Comparison of ENCODE assay signal across 12 cellular contexts in genomic region chr18:79518028-79518682, GRCh38.
DNase-seq lines count a peak whose midpoint lies in the region; TF ChIP-seq lines count a peak whose summit lies in the region.
"Had no signal": no experiment of that assay in that cellular context is flagged by ENCODE, and none has a peak within 500 bp of the region (broad histone marks: within the 10 kb centered on the region; RNA-seq: fewer than 3 reads in every experiment).

No MANE protein-coding gene starts in this region.

- in situ Hi-C loops in mammary epithelial cell (cut with MboI; ENCODE audit: low sequenced_read_pairs in 2 of 2): no loop called here

- dilution Hi-C loops in mammary epithelial cell (cut with HindIII; ENCODE audit: low sequenced_read_pairs): no loop called here

- H3K9ac ChIP-seq in mammary epithelial cell (ENCODE audit: insufficient read depth, low read length): no peak overlapping the region

- peak overlapping the region; percentile 78 for H3K27ac Mint-ChIP-seq in activated T-helper 1 cell treated with anti-CD3 and anti-CD28 coated beads, Interleukin-12 subunit alpha, Interleukin-12 subunit beta, Interleukin-2, Interleukin-4 antibody, amounts not matched to agents 30 ng/mL and 10 ng/mL and 1 ng/mL, durations not matched to agents 14 hours and 24 hours and 36 hours
- no peak overlapping the region for H3K27ac Mint-ChIP-seq in MCF 10A (ENCODE audit: low read depth, unreplicated experiment)

- TF ChIP-seq CTCF in breast epithelium (IDR thresholded peaks at IDR 0.05) (no peak), mammary epithelial cell (conservative IDR thresholded peaks at IDR 0.05 in 1 of 2, IDR thresholded peaks at IDR 0.05 in 1 of 2; ENCODE audit: extremely low read depth in 1 of 2, insufficient read depth in 1 of 2, low read depth in 1 of 2, low read length in 2 of 2) (no peak), MCF 10A (IDR thresholded peaks at IDR 0.05; ENCODE audit: unreplicated experiment) (no peak)

- DNase-seq in breast epithelium (ENCODE audit: low spot score in 2 of 2): peak; percentile 10 to 35
- DNase-seq in mammary epithelial cell: no peak
- no peak for DNase-seq in activated T-helper 1 cell treated with anti-CD3 and anti-CD28 coated beads, Interleukin-12 subunit alpha, Interleukin-12 subunit beta, Interleukin-2, Interleukin-4 antibody, amounts not matched to agents 30 ng/mL and 10 ng/mL and 1 ng/mL, durations not matched to agents 14 hours and 24 hours and 36 hours (ENCODE audit: low spot score)
- peak; percentile 9 for DNase-seq in mucosa of gallbladder (ENCODE audit: low spot score)
- no peak for DNase-seq in NCI-H226
- DNase-seq in MCF 10A (ENCODE audit: unreplicated experiment): no peak
- DNase-seq in stimulated activated CD4-positive, alpha-beta T cell treated with anti-CD3 and anti-CD28 coated beads, Interleukin-2, amount 100 ng/mL, for 48 hours: no peak
- DNase-seq in NK-92 (lab: John Stamatoyannopoulos, UW; ENCODE audit: unreplicated experiment): no peak
- DNase-seq: NCI-H2081 treated with DMSO at 0.1 percent for 48 hours, NCI-H774, posterior cingulate gyrus, thyroid gland had no signal

- H3K36me3 Mint-ChIP-seq in activated T-helper 1 cell treated with anti-CD3 and anti-CD28 coated beads, Interleukin-12 subunit alpha, Interleukin-12 subunit beta, Interleukin-2, Interleukin-4 antibody, amounts not matched to agents 30 ng/mL and 10 ng/mL and 1 ng/mL, durations not matched to agents 14 hours and 24 hours and 36 hours (ENCODE audit: low read depth): peaks cover 18% of the 10 kb centered on the region
- H3K36me3 Mint-ChIP-seq in MCF 10A (ENCODE audit: insufficient read depth, unreplicated experiment): no peaks in the 10 kb centered on the region

- H3K4me2 ChIP-seq in mammary epithelial cell (ENCODE audit: insufficient read depth, low read depth, low read length): no peak overlapping the region

- intact Hi-C loops in breast epithelium (cut with DNase I; ENCODE audit: low total_unique reads): no loop called here
- intact Hi-C loops in mammary epithelial cell (cut with micrococcal nuclease): no loop called here
- intact Hi-C loops in activated T-helper 1 cell treated with anti-CD3 and anti-CD28 coated beads, Interleukin-12 subunit alpha, Interleukin-12 subunit beta, Interleukin-2, Interleukin-4 antibody, amounts not matched to agents 30 ng/mL and 10 ng/mL and 1 ng/mL, durations not matched to agents 14 hours and 24 hours and 36 hours (cut with micrococcal nuclease): no loop called here
- intact Hi-C loops in MCF 10A (cut with micrococcal nuclease): no loop called here

- H3K9me3 ChIP-seq in breast epithelium: no peaks in the 10 kb centered on the region
- H3K9me3 ChIP-seq in mammary epithelial cell (replicated peaks; ENCODE audit: insufficient read depth, low read length): peaks cover 11% of the 10 kb centered on the region
- H3K9me3 ChIP-seq: thyroid gland had no signal

- peaks cover 65% of the 10 kb centered on the region for H3K4me1 Mint-ChIP-seq in activated T-helper 1 cell treated with anti-CD3 and anti-CD28 coated beads, Interleukin-12 subunit alpha, Interleukin-12 subunit beta, Interleukin-2, Interleukin-4 antibody, amounts not matched to agents 30 ng/mL and 10 ng/mL and 1 ng/mL, durations not matched to agents 14 hours and 24 hours and 36 hours (ENCODE audit: low read depth)
- H3K4me1 Mint-ChIP-seq in MCF 10A (ENCODE audit: insufficient read depth, unreplicated experiment): no peaks in the 10 kb centered on the region

- no peaks in the 10 kb centered on the region for H3K36me3 ChIP-seq in breast epithelium
- H3K36me3 ChIP-seq in mammary epithelial cell (ENCODE audit: insufficient read depth, low read length): no peaks in the 10 kb centered on the region
- H3K36me3 ChIP-seq: thyroid gland had no signal

- TF ChIP-seq POLR2A in breast epithelium (IDR thresholded peaks at IDR 0.05): no peak

- BruUV-seq in mammary epithelial cell (replicated peaks; lab: Mats Ljungman, UMichigan) (no TSS peak), MCF 10A (replicated peaks; lab: Mats Ljungman, UMichigan) (no TSS peak)

- POLR2A ChIA-PET in MCF 10A (lab: Yijun Ruan, JAX): no interaction called here

- no peak overlapping the region for H3K4me3 ChIP-seq in breast epithelium
- no peak overlapping the region for H3K4me3 ChIP-seq in mammary epithelial cell (replicated peaks in 1 of 3; ENCODE audit: insufficient read depth in 1 of 3, low read depth in 2 of 3, low read length in 3 of 3)
- H3K4me3 ChIP-seq: thyroid gland had no signal

- no peaks in the 10 kb centered on the region for H3K79me2 ChIP-seq in mammary epithelial cell (ENCODE audit: insufficient read depth, low read length)

- no peaks in the 10 kb centered on the region for H3K4me1 ChIP-seq in breast epithelium
- no peaks in the 10 kb centered on the region for H3K4me1 ChIP-seq in mammary epithelial cell (ENCODE audit: insufficient read depth, low read length)
- H3K4me1 ChIP-seq: thyroid gland had no signal

- WGBS in mammary epithelial cell (ENCODE audit: low coverage, missing lambda C conversion rate): 84% methylated on average over 15 of the region's 22 CpGs

- H3K4me3 Mint-ChIP-seq in activated T-helper 1 cell treated with anti-CD3 and anti-CD28 coated beads, Interleukin-12 subunit alpha, Interleukin-12 subunit beta, Interleukin-2, Interleukin-4 antibody, amounts not matched to agents 30 ng/mL and 10 ng/mL and 1 ng/mL, durations not matched to agents 14 hours and 24 hours and 36 hours: peak overlapping the region; percentile 46
- H3K4me3 Mint-ChIP-seq in MCF 10A (ENCODE audit: unreplicated experiment): no peak overlapping the region

- CTCF ChIA-PET in mammary epithelial cell (lab: Charles Lee; ENCODE audit: low non-redundant PET): no interaction called here
- CTCF ChIA-PET in MCF 10A (lab: Yijun Ruan, JAX): interaction anchor here (0.8 kb wide), 1 partner anchor 21 kb away, joined by 3 read pairs; no protein-coding TSS in a partner anchor

- peaks cover 2% of the 10 kb centered on the region for H3K27me3 Mint-ChIP-seq in activated T-helper 1 cell treated with anti-CD3 and anti-CD28 coated beads, Interleukin-12 subunit alpha, Interleukin-12 subunit beta, Interleukin-2, Interleukin-4 antibody, amounts not matched to agents 30 ng/mL and 10 ng/mL and 1 ng/mL, durations not matched to agents 14 hours and 24 hours and 36 hours (ENCODE audit: insufficient read depth)
- H3K27me3 Mint-ChIP-seq in MCF 10A (ENCODE audit: insufficient read depth, unreplicated experiment): no peaks in the 10 kb centered on the region

- H2AFZ ChIP-seq in mammary epithelial cell (ENCODE audit: low read depth, low read length): no peak overlapping the region

- H3K9me3 Mint-ChIP-seq in activated T-helper 1 cell treated with anti-CD3 and anti-CD28 coated beads, Interleukin-12 subunit alpha, Interleukin-12 subunit beta, Interleukin-2, Interleukin-4 antibody, amounts not matched to agents 30 ng/mL and 10 ng/mL and 1 ng/mL, durations not matched to agents 14 hours and 24 hours and 36 hours: no peaks in the 10 kb centered on the region
- no peaks in the 10 kb centered on the region for H3K9me3 Mint-ChIP-seq in MCF 10A (ENCODE audit: unreplicated experiment)

- H3K27me3 ChIP-seq in breast epithelium: no peaks in the 10 kb centered on the region
- H3K27me3 ChIP-seq in mammary epithelial cell (ENCODE audit: insufficient read depth, low read length): no peaks in the 10 kb centered on the region
- H3K27me3 ChIP-seq: thyroid gland had no signal

- H3K27ac ChIP-seq in breast epithelium: no peak overlapping the region
- no peak overlapping the region for H3K27ac ChIP-seq in mammary epithelial cell (ENCODE audit: insufficient read depth, low read depth, low read length)
- H3K27ac ChIP-seq: thyroid gland had no signal

- H4K20me1 ChIP-seq in mammary epithelial cell (ENCODE audit: insufficient read depth, low read length): no peaks in the 10 kb centered on the region

Comparison
In these comparisons a context has a peak if more than half of its experiments do, and no peak if none do; other contexts are left out.
1. DNase-seq: peak in breast epithelium (2 of 2) and mucosa of gallbladder (single experiment); none in mammary epithelial cell (single experiment), activated T-helper 1 cell treated with anti-CD3 and anti-CD28 coated beads, Interleukin-12 subunit alpha, Interleukin-12 subunit beta, Interleukin-2, Interleukin-4 antibody, amounts not matched to agents 30 ng/mL and 10 ng/mL and 1 ng/mL, durations not matched to agents 14 hours and 24 hours and 36 hours (single experiment), NCI-H226 (single experiment), MCF 10A (single experiment), stimulated activated CD4-positive, alpha-beta T cell treated with anti-CD3 and anti-CD28 coated beads, Interleukin-2, amount 100 ng/mL, for 48 hours (0 of 2) and NK-92 (single experiment).